Comparison of ENCODE assay signal across 7 cellular contexts in genomic region chr2:160063266-160063665, GRCh38. TPM values are rescaled to one million over a fixed set of nuclear protein-coding genes. Genes with fewer than 3 reads are reported as not detected.
A peak's percentile ranks its signal among the peaks of the same experiment; 100 is the strongest.
DNase-seq lines count a peak whose midpoint lies in the region; TF ChIP-seq lines count a peak whose summit lies in the region.

No MANE protein-coding gene starts in this region.

- 67% methylated on average over 4 of the region's 5 CpGs for WGBS in mammary epithelial cell (ENCODE audit: low coverage, missing lambda C conversion rate)
- no CpG with 5 or more reads among the region's 5 CpGs for WGBS in mesendoderm (ENCODE audit: extremely low coverage, insufficient coverage, low lambda C conversion rate)
- WGBS in suprapubic skin, result 43% methylated on average over 5 of the region's 5 CpGs

- H2BK15ac ChIP-seq in mesendoderm (replicated peaks; ENCODE audit: low read depth), result no peak overlapping the region

- peak overlapping the region; percentile 96 for H2AFZ ChIP-seq in mammary epithelial cell (ENCODE audit: low read depth, low read length)

- no peak overlapping the region for H2AK5ac ChIP-seq in mesendoderm (ENCODE audit: low read length)

- no peak overlapping the region for H4K8ac ChIP-seq in mesendoderm (ENCODE audit: low read depth, low read length)

- CTCF ChIA-PET in mammary epithelial cell (lab: Charles Lee; ENCODE audit: low non-redundant PET), result no interaction called here

- H3K9ac ChIP-seq in NT2/D1 (ENCODE audit: insufficient read length, low read depth) (no peak overlapping the region), mammary epithelial cell (ENCODE audit: insufficient read depth, low read length) (no peak overlapping the region), mesendoderm (ENCODE audit: low read length) (no peak overlapping the region)

- no peak overlapping the region for H4K5ac ChIP-seq in mesendoderm (ENCODE audit: low read length)

- H3K27me3 ChIP-seq in NT2/D1 (ENCODE audit: insufficient read depth, insufficient read length) (peaks cover 36% of the 10 kb centered on the region), mammary epithelial cell (ENCODE audit: insufficient read depth, low read length) (no peaks in the 10 kb centered on the region), mesendoderm (ENCODE audit: insufficient read depth, low read length, poor library complexity) (no peaks in the 10 kb centered on the region), suprapubic skin (no peaks in the 10 kb centered on the region)

- H3K56ac ChIP-seq in mesendoderm (ENCODE audit: low read length), result peak overlapping the region; percentile 87

- H3K9me3 ChIP-seq in NT2/D1 (ENCODE audit: insufficient read depth, low read length) (peaks cover 27% of the 10 kb centered on the region), mammary epithelial cell (replicated peaks; ENCODE audit: insufficient read depth, low read length) (no peaks in the 10 kb centered on the region), suprapubic skin (no peaks in the 10 kb centered on the region)

- H3K27ac ChIP-seq in mammary epithelial cell (ENCODE audit: insufficient read depth, low read depth, low read length) (no peak overlapping the region), mesendoderm (ENCODE audit: low read depth, low read length) (no peak overlapping the region), suprapubic skin (peak overlapping the region; percentile 86)

- TF ChIP-seq CTCF in mammary epithelial cell (conservative IDR thresholded peaks at IDR 0.05 in 1 of 2, IDR thresholded peaks at IDR 0.05 in 1 of 2; ENCODE audit: extremely low read depth in 1 of 2, insufficient read depth in 1 of 2, low read depth in 1 of 2, low read length in 2 of 2) (no peak), suprapubic skin (IDR thresholded peaks at IDR 0.05) (no peak)

- H4K20me1 ChIP-seq in mammary epithelial cell (ENCODE audit: insufficient read depth, low read length), result no peaks in the 10 kb centered on the region

- H3K23ac ChIP-seq in mesendoderm (ENCODE audit: low read length), result no peak overlapping the region

- H3K4me1 ChIP-seq in NT2/D1 (ENCODE audit: insufficient read depth, insufficient read length) (peaks cover 13% of the 10 kb centered on the region), mammary epithelial cell (ENCODE audit: insufficient read depth, low read length) (peaks cover 6% of the 10 kb centered on the region), mesendoderm (ENCODE audit: control insufficient read depth, low read depth, low read length) (peaks cover 5% of the 10 kb centered on the region), suprapubic skin (peaks cover 37% of the 10 kb centered on the region)

- no peak overlapping the region for H2BK5ac ChIP-seq in mesendoderm (ENCODE audit: low read length)

- peak overlapping the region; percentile 60 for H3K4me3 ChIP-seq in NT2/D1 (ENCODE audit: insufficient read length, low read depth)
- no peak overlapping the region for H3K4me3 ChIP-seq in mammary epithelial cell (replicated peaks in 1 of 3; ENCODE audit: insufficient read depth in 1 of 3, low read depth in 2 of 3, low read length in 3 of 3)
- H3K4me3 ChIP-seq in mesendoderm (ENCODE audit: low read length), result no peak overlapping the region
- H3K4me3 ChIP-seq in suprapubic skin, result peak overlapping the region; percentile 86

- no TSS peak for BruUV-seq in mammary epithelial cell (replicated peaks; lab: Mats Ljungman, UMichigan)

- dilution Hi-C loops in mammary epithelial cell (cut with HindIII; ENCODE audit: low sequenced_read_pairs), result no loop called here

- peaks cover 8% of the 10 kb centered on the region for H3K79me2 ChIP-seq in mammary epithelial cell (ENCODE audit: insufficient read depth, low read length)
- no peaks in the 10 kb centered on the region for H3K79me2 ChIP-seq in mesendoderm (ENCODE audit: control insufficient read depth, insufficient read depth, low read length)

- DNase-seq in NT2/D1 (ENCODE audit: low read depth, low spot score), result no peak
- DNase-seq in mammary epithelial cell, result no peak
- DNase-seq in mesendoderm, result peak; percentile 50
- DNase-seq in suprapubic skin (ENCODE audit: low spot score in 2 of 2), result no peak
- no peak for DNase-seq in stimulated activated CD4-positive, alpha-beta T cell treated with anti-CD3 and anti-CD28 coated beads, Interleukin-15, amount 100 ng/mL, for 24 hours
- DNase-seq in NCI-H446 treated with DMSO at 0.1 percent for 48 hours (lab: John Stamatoyannopoulos, UW), result no peak
- DNase-seq in mesenteric fat pad (ENCODE audit: low spot score), result no peak

- in situ Hi-C loops in mammary epithelial cell (cut with MboI; ENCODE audit: low sequenced_read_pairs in 2 of 2), result no loop called here

- H3K4ac ChIP-seq in mesendoderm (ENCODE audit: low read depth, low read length), result no peak overlapping the region

- H3K36me3 ChIP-seq in NT2/D1 (ENCODE audit: insufficient read depth, insufficient read length, low read length) (no peaks in the 10 kb centered on the region), mammary epithelial cell (ENCODE audit: insufficient read depth, low read length) (no peaks in the 10 kb centered on the region), mesendoderm (ENCODE audit: control insufficient read depth, insufficient read depth, low read length) (no peaks in the 10 kb centered on the region), suprapubic skin (no peaks in the 10 kb centered on the region)

- no peak for TF ChIP-seq EP300 in suprapubic skin (IDR thresholded peaks at IDR 0.05)

- no peak for TF ChIP-seq POLR2A in suprapubic skin (IDR thresholded peaks at IDR 0.05)

- H3K79me1 ChIP-seq in mesendoderm (ENCODE audit: low read length), result no peaks in the 10 kb centered on the region

- intact Hi-C loops in mammary epithelial cell (cut with micrococcal nuclease), result no loop called here

- peak overlapping the region; percentile 57 for H3K18ac ChIP-seq in mesendoderm (ENCODE audit: low read length)

- H3K4me2 ChIP-seq in mammary epithelial cell (ENCODE audit: insufficient read depth, low read depth, low read length), result peak overlapping the region; percentile 82
- no peak overlapping the region for H3K4me2 ChIP-seq in mesendoderm (ENCODE audit: low read length)

- no peak overlapping the region for H2BK120ac ChIP-seq in mesendoderm (ENCODE audit: low read depth, low read length)

RNA-seq across cellular contexts. Expression of gene PLA2R1, which starts 0.9 kb away (rescaled TPM):
- total RNA-seq in mammary epithelial cell, result 10 to 100 TPM; 10.8 to 17.8 TPM
- 5.3 TPM for polyA plus RNA-seq in mammary epithelial cell
- polyA minus RNA-seq in mammary epithelial cell, result 10.3 TPM
- polyA plus RNA-seq in mesendoderm (2013, experiment 1 of 2), result 0.14 TPM
- polyA plus RNA-seq in mesendoderm (2013, experiment 2 of 2), result 0.17 TPM
- 10 to 100 TPM; 31.3 to 68.8 (median 40.8) TPM for total RNA-seq in suprapubic skin
- total RNA-seq in mesenteric fat pad, result 8.3 TPM

Comparison
In these comparisons a context has a peak if more than half of its experiments do, and no peak if none do; other contexts are left out.
1. H3K4me3 ChIP-seq: peak in NT2/D1 (single experiment) and suprapubic skin (single experiment); none in mammary epithelial cell (0 of 3) and mesendoderm (single experiment).